In genomic region chr18:22933206-22933957, GRCh38 we compare ENCODE assay signal across 8 cellular contexts. TPM values are rescaled to one million over a fixed set of nuclear protein-coding genes. Genes with fewer than 3 reads are reported as not detected.
A peak's percentile ranks its signal among the peaks of the same experiment; 100 is the strongest.
DNase-seq lines count a peak whose midpoint lies in the region; ATAC-seq and TF ChIP-seq lines count a peak whose summit lies in the region.

Gene RBBP8 (plus strand): TSS chr18:22933328. CDS start chr18:22936852, 3,524 bp downstream.

- ATAC-seq in GM21528 (IDR thresholded peaks at IDR 0.05; ENCODE audit: low FRiP score, unreplicated experiment) (peak; percentile 84), IMR-90 (ENCODE audit: low read depth) (peak; percentile 96)

- peak within 1 kb of the TSS; percentile 94 for H2AK9ac ChIP-seq in IMR-90 (replicated peaks; ENCODE audit: low read depth, low read length, poor library complexity)

- peak within 1 kb of the TSS; percentile 97 for H3K27ac Mint-ChIP-seq in activated T-cell treated with anti-CD3 and anti-CD28 coated beads, Interleukin-2, amount 50 U/mL, for 24 hours

- peak within 1 kb of the TSS; percentile 54; the same call in 1 of the 3 replicates for H2BK15ac ChIP-seq in IMR-90 (ENCODE audit: low read depth, low read length)

- no peaks in the 10 kb centered on the region for H3K27me3 Mint-ChIP-seq in activated T-cell treated with anti-CD3 and anti-CD28 coated beads, Interleukin-2, amount 50 U/mL, for 24 hours

- intact Hi-C loops in IMR-90 (cut with micrococcal nuclease): loop anchor here (5.0 kb wide), 2 partner anchors 111 to 479 kb away; no protein-coding TSS in a partner anchor

- H2BK120ac ChIP-seq in IMR-90 (ENCODE audit: low read depth, low read length): peak within 1 kb of the TSS; percentile 76

- peak within 1 kb of the TSS; percentile 67 for H3K18ac ChIP-seq in IMR-90 (ENCODE audit: low read depth, low read length)

- peak within 1 kb of the TSS; percentile 84 for H3K27ac ChIP-seq in IMR-90 (ENCODE audit: insufficient read depth, low read length)

- H2BK20ac ChIP-seq in IMR-90 (ENCODE audit: low read depth, low read length): peak within 1 kb of the TSS; percentile 36; the same call in 1 of the 2 replicates

- CTCF ChIA-PET in IMR-90 (lab: Yijun Ruan, JAX): interaction anchor here (0.8 kb wide), 1 partner anchor 17 kb away, joined by 4 read pairs; no protein-coding TSS in a partner anchor

- DNase-seq in DMS114 treated with DMSO at 0.1 percent for 48 hours (lab: John Stamatoyannopoulos, UW; ENCODE audit: unreplicated experiment) (peak; percentile 67), IMR-90 (peak; percentile 75), erythroblast (lab: John Stamatoyannopoulos, UW) (peak; percentile 90 to 94)
- peak; percentile 92 for DNase-seq in activated T-cell treated with anti-CD3 and anti-CD28 coated beads, Interleukin-2, amount 50 U/mL, for 24 hours
- peak; percentile 56 to 59 for DNase-seq in stimulated activated CD8-positive, alpha-beta memory T cell treated with anti-CD3 and anti-CD28 coated beads, Interleukin-7, amount 100 ng/mL, for 1 hour (ENCODE audit: low read depth in 2 of 2)

- no peaks in the 10 kb centered on the region for H3K9me3 Mint-ChIP-seq in activated T-cell treated with anti-CD3 and anti-CD28 coated beads, Interleukin-2, amount 50 U/mL, for 24 hours

- peak within 1 kb of the TSS; percentile 86 for H4K91ac ChIP-seq in IMR-90 (ENCODE audit: insufficient read depth, low read depth, low read length)

- peaks cover 4 to 22% of the 10 kb centered on the region in 2 experiments for H3K79me1 ChIP-seq in IMR-90 (ENCODE audit: low read depth in 1 of 2, low read length in 2 of 2)

- H3K9me3 ChIP-seq in IMR-90 (ENCODE audit: control insufficient read depth, insufficient read depth, low read length) (no peaks in the 10 kb centered on the region), mucosa of stomach (ENCODE audit: control insufficient read depth, low read length) (no peaks in the 10 kb centered on the region)

- H3K56ac ChIP-seq in IMR-90 (ENCODE audit: extremely low read depth, insufficient read depth, low read length): peak within 1 kb of the TSS; percentile 89

- no TSS peak for BruUV-seq in IMR-90 (replicated peaks; lab: Mats Ljungman, UMichigan)

- H4K20me1 ChIP-seq in IMR-90 (ENCODE audit: insufficient read depth, low read length): no peaks in the 10 kb centered on the region; the same call in 1 of the 2 replicates

- H3K4me1 Mint-ChIP-seq in activated T-cell treated with anti-CD3 and anti-CD28 coated beads, Interleukin-2, amount 50 U/mL, for 24 hours (ENCODE audit: low read depth): peaks cover 22% of the 10 kb centered on the region

- TF ChIP-seq POLR2A in IMR-90 (IDR thresholded peaks at IDR 0.05; ENCODE audit: low read depth, low read length): peak; percentile 84
- TF ChIP-seq POLR2A in erythroblast (IDR thresholded peaks at IDR 0.05; ENCODE audit: low read length): peak; percentile 62

- in situ Hi-C loops in IMR-90 (cut with MboI; ENCODE audit: low sequenced_read_pairs): loop anchor here (5.0 kb wide), 1 partner anchor 49 kb away; no protein-coding TSS in a partner anchor

- H3K23ac ChIP-seq in IMR-90 (ENCODE audit: low read depth, low read length): peak within 1 kb of the TSS; percentile 96

- peak within 1 kb of the TSS; percentile 83 for H3K4ac ChIP-seq in IMR-90 (ENCODE audit: low read depth, low read length)

- H3K9me1 ChIP-seq in IMR-90 (ENCODE audit: insufficient read depth, low read length): peaks cover 4% of the 10 kb centered on the region; the same call in 1 of the 2 replicates

- peak within 1 kb of the TSS; percentile 99 for H3K4me2 ChIP-seq in IMR-90 (ENCODE audit: low read depth, low read length)

- peak within 1 kb of the TSS; percentile 87 for H4K5ac ChIP-seq in IMR-90 (ENCODE audit: low read depth, low read length)

- POLR2A ChIA-PET in IMR-90 (lab: Charles Lee; ENCODE audit: unreplicated experiment): no interaction called here

- dilution Hi-C loops in IMR-90 (cut with HindIII; ENCODE audit: low sequenced_read_pairs, unreplicated experiment): no loop called here

- peak within 1 kb of the TSS; percentile 14 to 96 for H4K8ac ChIP-seq in IMR-90 (ENCODE audit: low read depth in 2 of 2, low read length in 2 of 2)

- H2BK5ac ChIP-seq in IMR-90 (ENCODE audit: low read depth, low read length, poor library complexity, severe bottlenecking): peak within 1 kb of the TSS; percentile 81

- H3K36me3 Mint-ChIP-seq in activated T-cell treated with anti-CD3 and anti-CD28 coated beads, Interleukin-2, amount 50 U/mL, for 24 hours (ENCODE audit: low read depth): peaks cover 40% of the 10 kb centered on the region

- no peak for TF ChIP-seq CTCF in IMR-90 (conservative IDR thresholded peaks at IDR 0.05; ENCODE audit: low read depth, low read length)

- H3K36me3 ChIP-seq in IMR-90 (ENCODE audit: control insufficient read depth, insufficient read depth, low read length): no peaks in the 10 kb centered on the region
- H3K36me3 ChIP-seq in mucosa of stomach (ENCODE audit: control insufficient read depth, insufficient read depth, low read length): no peaks in the 10 kb centered on the region

- peak within 1 kb of the TSS; percentile 86 for H3K4me3 ChIP-seq in IMR-90 (ENCODE audit: insufficient read depth, low read depth, low read length)
- peak within 1 kb of the TSS; percentile 33 for H3K4me3 ChIP-seq in mucosa of stomach (ENCODE audit: low read length)

- H3K14ac ChIP-seq in IMR-90 (replicated peaks; ENCODE audit: low read depth, low read length): peak within 1 kb of the TSS; percentile 97

- H3K27me3 ChIP-seq in IMR-90 (ENCODE audit: control insufficient read depth, insufficient read depth, low read length) (no peaks in the 10 kb centered on the region), mucosa of stomach (ENCODE audit: control insufficient read depth, insufficient read depth, low read length) (no peaks in the 10 kb centered on the region)

- peak within 1 kb of the TSS; percentile 91 for H3K4me3 Mint-ChIP-seq in activated T-cell treated with anti-CD3 and anti-CD28 coated beads, Interleukin-2, amount 50 U/mL, for 24 hours

- TF ChIP-seq RAD21 in IMR-90 (IDR thresholded peaks at IDR 0.05; ENCODE audit: low read length): no peak

- H2AFZ ChIP-seq in IMR-90 (replicated peaks; ENCODE audit: low read length, poor library complexity): peak within 1 kb of the TSS; percentile 98

- H3K9ac ChIP-seq in IMR-90 (ENCODE audit: low read depth, low read length): peak within 1 kb of the TSS; percentile 86
- H3K9ac ChIP-seq in mucosa of stomach (ENCODE audit: low read length): peak within 1 kb of the TSS; percentile 95

- no peak within 1 kb of the TSS; the same call in 1 of the 2 replicates for H2AK5ac ChIP-seq in IMR-90 (ENCODE audit: low read depth, low read length)

- H3K4me1 ChIP-seq in IMR-90 (ENCODE audit: control insufficient read depth, insufficient read depth, low read length) (no peaks in the 10 kb centered on the region), mucosa of stomach (ENCODE audit: control insufficient read depth, insufficient read depth, low read length) (no peaks in the 10 kb centered on the region)

- WGBS in IMR-90 (ENCODE audit: extremely low coverage in 2 of 2, insufficient read length in 1 of 2), 2 experiments: 0% methylated on average over 22 of the region's 81 CpGs; no CpG with 5 or more reads in 1 of the 2 experiments

TF ChIP-seq in IMR-90, 13 proteins besides CTCF, POLR2A, EP300 and RAD21:
- peak; percentile 75 for TF ChIP-seq CEBPB (IDR thresholded peaks at IDR 0.05; ENCODE audit: low read depth, low read length)
- TF ChIP-seq RFX5 (IDR thresholded peaks at IDR 0.05; ENCODE audit: low read depth, low read length): no peak
- TF ChIP-seq USF2 (IDR thresholded peaks at IDR 0.05; ENCODE audit: low read depth, low read length): peak; percentile 26; the same call in 1 of the 2 replicates
- TF ChIP-seq NFE2L2 (IDR thresholded peaks at IDR 0.05; ENCODE audit: low read depth, low read length): no peak
- no peak for TF ChIP-seq FOS (IDR thresholded peaks at IDR 0.05; ENCODE audit: low read depth, low read length)
- TF ChIP-seq MAZ (IDR thresholded peaks at IDR 0.05; ENCODE audit: borderline replicate concordance, low read depth, low read length): peak; percentile 46; the same call in 1 of the 2 replicates
- TF ChIP-seq MXI1 (IDR thresholded peaks at IDR 0.05; ENCODE audit: borderline replicate concordance, low read depth, low read length): no peak; the same call in 1 of the 2 replicates
- TF ChIP-seq CHD1 (IDR thresholded peaks at IDR 0.05; ENCODE audit: low read depth, low read length): no peak

TF ChIP-seq in PFSK-1, 5 proteins besides CTCF, POLR2A, EP300 and RAD21 (continues in another document):
- peak; percentile 63 for TF ChIP-seq POLR2AphosphoS5 (IDR thresholded peaks at IDR 0.05; ENCODE audit: low read depth, low read length)
- TF ChIP-seq TAF1 (IDR thresholded peaks at IDR 0.05; ENCODE audit: borderline replicate concordance, insufficient read depth, low read length): peak; percentile 71
- peak in 1 of 2 experiments; percentile 34; a peak in 1 of 4 replicates for TF ChIP-seq REST (IDR thresholded peaks at IDR 0.05; ENCODE audit: insufficient read depth in 1 of 2, low read depth in 2 of 2, low read length in 2 of 2)

RNA-seq across cellular contexts. Expression of gene RBBP8, which starts in this region (rescaled TPM):
- total RNA-seq in IMR-90 (2012; rRNA removed): 21.1 and 25.3 TPM in 2 replicates
- polyA plus RNA-seq in IMR-90 (2012; rRNA removed): 10.8 and 12.0 TPM in 2 replicates
- 1.2 and 1.8 TPM in 2 replicates for polyA plus RNA-seq in IMR-90 (2012; cell fraction: cytosol; rRNA removed)
- 0.40 and 3.8 TPM in 2 replicates for polyA plus RNA-seq in IMR-90 (2012; cell fraction: nucleus; rRNA removed; ENCODE audit: low replicate concordance)
- 6.2 TPM for polyA plus RNA-seq in PFSK-1 (2012; ENCODE audit: insufficient read length, low read depth)

Comparison
In these comparisons a context has a peak if more than half of its experiments do, and no peak if none do; other contexts are left out.
1. Peak in every context shown above with its lines: DNase-seq, ATAC-seq, H3K4me3 ChIP-seq and H3K27ac ChIP-seq.